In the genomic region with DNA sequence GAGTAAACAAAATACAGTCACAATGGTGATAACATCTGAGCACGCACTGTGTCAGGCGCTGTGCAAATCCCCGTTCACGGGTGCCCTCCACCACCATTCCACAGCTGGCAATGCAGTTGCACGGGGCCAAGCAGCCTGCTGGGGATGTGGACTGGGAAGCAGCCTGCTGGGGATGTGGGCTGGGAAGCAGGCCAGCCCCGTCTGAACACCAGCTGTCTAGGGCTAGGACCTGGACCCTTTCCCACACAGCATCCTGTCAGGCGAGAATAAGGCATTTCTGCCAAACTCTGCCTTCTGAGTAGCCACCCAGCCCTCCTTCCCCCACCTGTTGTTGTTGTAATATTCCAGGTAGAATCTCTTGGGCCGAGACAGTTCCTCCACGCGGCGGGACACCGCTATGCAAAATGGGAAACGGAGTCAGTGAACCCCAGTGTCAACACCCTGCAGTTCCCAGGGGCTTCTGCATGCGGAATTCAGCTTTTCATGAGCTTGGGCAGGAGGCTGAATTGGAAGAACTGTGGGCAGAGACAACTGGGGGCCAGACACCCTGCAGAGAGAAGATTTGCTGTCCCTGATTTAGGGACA, we compare ENCODE assay signal across 10 cellular contexts. TPM values are rescaled to one million over a fixed set of nuclear protein-coding genes. Genes with fewer than 3 reads are reported as not detected.
A peak's percentile ranks its signal among the peaks of the same experiment; 100 is the strongest.
DNase-seq lines count a peak whose midpoint lies in the region; ATAC-seq and TF ChIP-seq lines count a peak whose summit lies in the region.
"Had no signal": no experiment of that assay in that cellular context is flagged by ENCODE, and none has a peak within 500 bp of the region (broad histone marks: within the 10 kb centered on the region; RNA-seq: fewer than 3 reads in every experiment).

No MANE protein-coding gene starts in this region.

- H3K36me3 Mint-ChIP-seq in stimulated activated naive B cell treated with anti-CD40 and anti-IgM and Interleukin-4, amounts not matched to agents 10 μg/mL and 1 μg/mL and 100 μg/mL, for 72 hours: no peaks in the 10 kb centered on the region
- H3K36me3 Mint-ChIP-seq: immature natural killer cell had no signal

- no peaks in the 10 kb centered on the region for H3K9me3 Mint-ChIP-seq in stimulated activated naive B cell treated with anti-CD40 and anti-IgM and Interleukin-4, amounts not matched to agents 10 μg/mL and 1 μg/mL and 100 μg/mL, for 72 hours
- H3K9me3 Mint-ChIP-seq: dendritic cell treated with granulocyte-macrophage colony-stimulating factor and Interleukin-4, amounts not matched to agents 40 ng/mL and 50 ng/mL, for 4 days; immature natural killer cell had no signal

- H3K4me3 Mint-ChIP-seq in stimulated activated naive B cell treated with anti-CD40 and anti-IgM and Interleukin-4, amounts not matched to agents 10 μg/mL and 1 μg/mL and 100 μg/mL, for 72 hours: no peak overlapping the region
- H3K4me3 Mint-ChIP-seq: dendritic cell treated with granulocyte-macrophage colony-stimulating factor and Interleukin-4, amounts not matched to agents 40 ng/mL and 50 ng/mL, for 4 days; immature natural killer cell had no signal

- H3K27me3 Mint-ChIP-seq in stimulated activated naive B cell treated with anti-CD40 and anti-IgM and Interleukin-4, amounts not matched to agents 10 μg/mL and 1 μg/mL and 100 μg/mL, for 72 hours: peaks cover 42 to 51% of the 10 kb centered on the region in 2 donors

- peak; percentile 93 for DNase-seq in AG10803 (ENCODE audit: low read depth)
- DNase-seq in M059J (ENCODE audit: low read depth): peak; percentile 36
- DNase-seq in choroid plexus epithelial cell (ENCODE audit: low read depth): peak; percentile 84
- peak; percentile 21 for DNase-seq in medulla oblongata (ENCODE audit: extremely low spot score)
- DNase-seq in stimulated activated naive B cell treated with anti-CD40 and anti-IgM and Interleukin-4, amounts not matched to agents 10 μg/mL and 1 μg/mL and 100 μg/mL, for 72 hours: no peak
- no peak for DNase-seq in COLO829 (ENCODE audit: low spot score)
- DNase-seq: immature natural killer cell had no signal

- no peak for ATAC-seq in GM18867 (IDR thresholded peaks at IDR 0.05; ENCODE audit: unreplicated experiment)
- no peak for ATAC-seq in HG03045 (IDR thresholded peaks at IDR 0.05; ENCODE audit: unreplicated experiment)
- ATAC-seq in stimulated activated naive B cell treated with anti-CD40 and anti-IgM and Interleukin-4, amounts not matched to agents 10 μg/mL and 1 μg/mL and 100 μg/mL, for 72 hours (replicated peaks): no peak

- no peak overlapping the region for H3K4me3 ChIP-seq in AG10803 (ENCODE audit: low read length)
- H3K4me3 ChIP-seq in choroid plexus epithelial cell (ENCODE audit: low read depth, low read length): no peak overlapping the region

- TF ChIP-seq CTCF in AG10803 (conservative IDR thresholded peaks at IDR 0.05; ENCODE audit: low read length) (no peak), choroid plexus epithelial cell (conservative IDR thresholded peaks at IDR 0.05; ENCODE audit: low read depth, low read length) (no peak)

- H3K4me1 Mint-ChIP-seq in stimulated activated naive B cell treated with anti-CD40 and anti-IgM and Interleukin-4, amounts not matched to agents 10 μg/mL and 1 μg/mL and 100 μg/mL, for 72 hours: no peaks in the 10 kb centered on the region
- H3K4me1 Mint-ChIP-seq: immature natural killer cell had no signal

- H3K27ac Mint-ChIP-seq in stimulated activated naive B cell treated with anti-CD40 and anti-IgM and Interleukin-4, amounts not matched to agents 10 μg/mL and 1 μg/mL and 100 μg/mL, for 72 hours: no peak overlapping the region
- H3K27ac Mint-ChIP-seq: dendritic cell treated with granulocyte-macrophage colony-stimulating factor and Interleukin-4, amounts not matched to agents 40 ng/mL and 50 ng/mL, for 4 days; immature natural killer cell had no signal

RNA-seq across cellular contexts. Expression of a gene that starts 27.8 kb away (rescaled TPM):
- total RNA-seq in M059J (2014; rRNA removed; shearing (Covaris generic)): 9.0 and 17.9 TPM in 2 replicates

RNA-seq across cellular contexts. Expression of a gene that starts 36.5 kb away (rescaled TPM):
- total RNA-seq in M059J (2014; rRNA removed; shearing (Covaris generic)): 0.74 TPM in 1 of 2 replicates, not detected in the other

Comparison
In these comparisons a context has a peak if more than half of its experiments do, and no peak if none do; other contexts are left out.
1. DNase-seq: peak in AG10803 (single experiment), M059J (single experiment), choroid plexus epithelial cell (single experiment) and medulla oblongata (single experiment); none in stimulated activated naive B cell treated with anti-CD40 and anti-IgM and Interleukin-4, amounts not matched to agents 10 μg/mL and 1 μg/mL and 100 μg/mL, for 72 hours (single experiment) and COLO829 (single experiment).